Comparison of ENCODE assay signal across 16 cellular contexts in genomic region chr14:105205718-105206208, GRCh38. TPM values are rescaled to one million over a fixed set of nuclear protein-coding genes. Genes with fewer than 3 reads are reported as not detected.
DNase-seq lines count a peak whose midpoint lies in the region; ATAC-seq and TF ChIP-seq lines count a peak whose summit lies in the region.
"Had no signal": no experiment of that assay in that cellular context is flagged by ENCODE, and none has a peak within 500 bp of the region (broad histone marks: within the 10 kb centered on the region; RNA-seq: fewer than 3 reads in every experiment).

No MANE protein-coding gene starts in this region.

- H2AFZ ChIP-seq in GM23248 = no peak overlapping the region
- H2AFZ ChIP-seq in PC-9 = no peak overlapping the region

- POLR2A ChIA-PET in PC-9 (lab: Charles Lee; ENCODE audit: unreplicated experiment) = no interaction called here

- H3K36me3 ChIP-seq in GM23248 (ENCODE audit: low read depth) = no peaks in the 10 kb centered on the region
- no peaks in the 10 kb centered on the region for H3K36me3 ChIP-seq in mucosa of descending colon (ENCODE audit: low read depth)
- no peaks in the 10 kb centered on the region for H3K36me3 ChIP-seq in PC-9 (ENCODE audit: low read depth)

- CTCF ChIA-PET in PC-9 (lab: Charles Lee) = no interaction called here

- no peaks in the 10 kb centered on the region for H3K9me3 ChIP-seq in GM23248 (ENCODE audit: low read depth)
- no peaks in the 10 kb centered on the region for H3K9me3 ChIP-seq in mucosa of descending colon
- H3K9me3 ChIP-seq in PC-9 (ENCODE audit: insufficient read depth, low read depth) = no peaks in the 10 kb centered on the region
- H3K9me3 ChIP-seq: SJSA1, tibial artery had no signal

- in situ Hi-C loops in GM23248 (cut with MboI) = no loop called here

- no peaks in the 10 kb centered on the region for H4K20me1 ChIP-seq in GM23248 (ENCODE audit: insufficient read depth)
- no peaks in the 10 kb centered on the region; the same call in 1 of the 2 replicates for H4K20me1 ChIP-seq in PC-9 (ENCODE audit: insufficient read depth)

- H3K4me1 ChIP-seq in GM23248 (ENCODE audit: insufficient read depth) (no peaks in the 10 kb centered on the region), mucosa of descending colon (ENCODE audit: low read depth) (peaks cover 18% of the 10 kb centered on the region), PC-9 (replicated peaks; ENCODE audit: insufficient read depth) (peaks cover 17% of the 10 kb centered on the region)

- no peak overlapping the region for H3K27ac ChIP-seq in GM23248
- no peak overlapping the region for H3K27ac ChIP-seq in PC-9
- H3K27ac ChIP-seq: brain microvascular endothelial cell, C4-2B, SJSA1, tibial artery had no signal

- H3K4me2 ChIP-seq in GM23248 (ENCODE audit: unreplicated experiment) = no peak overlapping the region
- no peak overlapping the region for H3K4me2 ChIP-seq in PC-9

- intact Hi-C loops in mucosa of descending colon (cut with DNase I, micrococcal nuclease) = no loop called here
- intact Hi-C loops in PC-9 (cut with micrococcal nuclease; ENCODE audit: unreplicated experiment) = loop anchor here (2.0 kb wide), 1 partner anchor 277 kb away; no protein-coding TSS in a partner anchor

- ATAC-seq in mucosa of descending colon = peak; percentile 2
- ATAC-seq: activated CD8-positive, alpha-beta T cell treated with anti-CD3 and anti-CD28 coated beads, Interleukin-2, amount 10 ng/mL, durations not matched to agents 7 days and 5 days had no signal

- 16 to 18% methylated on average over 11 of the region's 11 CpGs for WGBS in GM23248 (ENCODE audit: low coverage in 1 of 2, low lambda C conversion rate in 2 of 2, missing lambda C conversion rate in 2 of 2), 2 experiments

- no peak overlapping the region for H3K4me3 ChIP-seq in GM23248
- no peak overlapping the region for H3K4me3 ChIP-seq in mucosa of descending colon
- H3K4me3 ChIP-seq in PC-9 = no peak overlapping the region
- H3K4me3 ChIP-seq: dorsolateral prefrontal cortex, SJSA1, tibial artery had no signal

- no peak overlapping the region for H3K9ac ChIP-seq in GM23248

- DNase-seq in AG20443 (ENCODE audit: low spot score) (peak; percentile 42), GM23248 (peak; percentile 35), astrocyte of the hippocampus (ENCODE audit: low read depth, low spot score) (peak; percentile 42), mucosa of descending colon (no peak), GM19238 (ENCODE audit: insufficient read length, low spot score) (no peak), PC-9 (no peak)
- no peak for DNase-seq in NK-92 treated with Interleukin-12 subunit alpha and Interleukin-12 subunit beta, amount 100 ng/mL, for 24 hours (lab: John Stamatoyannopoulos, UW)
- DNase-seq in activated effector memory CD4-positive, alpha-beta T cell treated with anti-CD3 and anti-CD28 coated beads, Interleukin-2, amount 50 U/mL, for 16 hours = no peak
- DNase-seq: activated CD8-positive, alpha-beta T cell treated with anti-CD3 and anti-CD28 coated beads, Interleukin-2, amount 10 ng/mL, durations not matched to agents 7 days and 5 days; activated effector memory CD4-positive, alpha-beta T cell treated with Interleukin-2 at 50 U/mL for 16 hours; brain microvascular endothelial cell; dorsolateral prefrontal cortex; NCI-H1105; tibial artery had no signal

- TF ChIP-seq CTCF in mucosa of descending colon (IDR thresholded peaks at IDR 0.05) (no peak), PC-9 (conservative IDR thresholded peaks at IDR 0.05) (no peak)

- H3F3A ChIP-seq in GM23248 (ENCODE audit: insufficient read depth) = no peaks in the 10 kb centered on the region
- 0 out of 2 replicates have a peak, but pooled peaks cover 6% of the 10 kb centered on the region for H3F3A ChIP-seq in PC-9 (ENCODE audit: insufficient read depth, low read depth)

- BruUV-seq in PC-9 (replicated peaks; lab: Mats Ljungman, UMichigan) = no TSS peak

- H3K9me2 ChIP-seq in GM23248 (ENCODE audit: insufficient read depth) = no peaks in the 10 kb centered on the region
- no peaks in the 10 kb centered on the region for H3K9me2 ChIP-seq in PC-9 (ENCODE audit: insufficient read depth)

- H3K27me3 ChIP-seq in GM23248 (replicated peaks; ENCODE audit: insufficient read depth) = no peaks in the 10 kb centered on the region
- H3K27me3 ChIP-seq in PC-9 (ENCODE audit: insufficient read depth, low read depth) = no peaks in the 10 kb centered on the region
- H3K27me3 ChIP-seq: brain microvascular endothelial cell, SJSA1 had no signal

- H3K79me2 ChIP-seq in GM23248 (ENCODE audit: insufficient read depth) (no peaks in the 10 kb centered on the region), PC-9 (ENCODE audit: low read depth) (no peaks in the 10 kb centered on the region)

RNA-seq across cellular contexts. Expression of gene NUDT14, which starts 24.7 kb away (rescaled TPM):
- total RNA-seq in GM23248 (2014; rRNA removed; shearing (Covaris generic)) = 6.3 and 8.6 TPM in 2 replicates
- 10.8 and 12.4 TPM in 2 replicates for polyA plus RNA-seq in GM23248 (2016; fragmentation: Nextera tagmentation; extraction: Ambion mirVana)
- total RNA-seq in mucosa of descending colon = 10 to 100 TPM; 26.9 to 46.7 (median 37.9) TPM
- total RNA-seq in PC-9 (2021) = 37.0 and 47.9 TPM in 2 replicates

RNA-seq across cellular contexts. Expression of gene JAG2, which starts 37.2 kb away (rescaled TPM):
- 0.13 and 1.5 TPM in 2 replicates for total RNA-seq in GM23248 (2014; rRNA removed; shearing (Covaris generic))
- polyA plus RNA-seq in GM23248 (2016; fragmentation: Nextera tagmentation; extraction: Ambion mirVana) = 0.25 TPM in 1 of 2 replicates, not detected in the other
- 1 to 10 TPM; 5.6 to 8.2 (median 5.7) TPM for total RNA-seq in mucosa of descending colon
- total RNA-seq in PC-9 (2021) = 17.8 and 20.5 TPM in 2 replicates

RNA-seq across cellular contexts. Expression of gene BTBD6, which starts 42.6 kb away (rescaled TPM):
- 74.9 and 77.5 TPM in 2 replicates for total RNA-seq in GM23248 (2014; rRNA removed; shearing (Covaris generic))
- polyA plus RNA-seq in GM23248 (2016; fragmentation: Nextera tagmentation; extraction: Ambion mirVana) = 5.3 and 5.9 TPM in 2 replicates
- 10 to 100 TPM; 45.7 to 55.8 (median 46.7) TPM for total RNA-seq in mucosa of descending colon
- total RNA-seq in PC-9 (2021) = 9.0 and 12.2 TPM in 2 replicates

Comparison
In these comparisons a context has a peak if more than half of its experiments do, and no peak if none do; other contexts are left out.
1. DNase-seq: peak in AG20443 (single experiment), GM23248 (single experiment) and astrocyte of the hippocampus (single experiment); none in mucosa of descending colon (0 of 3), NK-92 treated with Interleukin-12 subunit alpha and Interleukin-12 subunit beta, amount 100 ng/mL, for 24 hours (single experiment), GM19238 (single experiment), PC-9 (0 of 2) and activated effector memory CD4-positive, alpha-beta T cell treated with anti-CD3 and anti-CD28 coated beads, Interleukin-2, amount 50 U/mL, for 16 hours (single experiment).